26 cellular contexts compared by ENCODE assay signal in genomic region chr11:82814379-82814778, GRCh38.
"Had no signal": no experiment of that assay in that cellular context is flagged by ENCODE, and none has a peak within 500 bp of the region (broad histone marks: within the 10 kb centered on the region; RNA-seq: fewer than 3 reads in every experiment).

No MANE protein-coding gene starts in this region.

- H3K36me3 ChIP-seq: adrenal gland, lower lobe of right lung, neutrophil, ovary, prostate gland, upper lobe of left lung had no signal

- FAIRE-seq: bronchial epithelial cell, kidney had no signal

- H3K4me1 ChIP-seq: adrenal gland, lower lobe of right lung, prostate gland, upper lobe of left lung had no signal

- H3K9me3 ChIP-seq: adrenal gland, lower lobe of right lung, neutrophil, ovary, prostate gland, upper lobe of left lung had no signal

- H3K27ac ChIP-seq: adrenal gland, lower lobe of right lung, neutrophil, ovary, prostate gland, upper lobe of left lung had no signal

- H3K27me3 ChIP-seq: adrenal gland, ovary, upper lobe of left lung had no signal

- H3K4me3 ChIP-seq: adrenal gland, lower lobe of right lung, ovary, prostate gland, upper lobe of left lung had no signal

- DNase-seq: activated B cell treated with CpG ODN at 0.5 μM for 24 hours; activated CD4-positive, alpha-beta T cell treated with anti-CD3 and anti-CD28 coated beads for 36 hours; activated CD4-positive, alpha-beta T cell treated with anti-CD3 and anti-CD28 coated beads, Interleukin-2, amount 50 U/mL, for 4 hours; activated CD8-positive, alpha-beta memory T cell treated with anti-CD3 and anti-CD28 coated beads for 24 hours; activated CD8-positive, alpha-beta memory T cell treated with anti-CD3 and anti-CD28 coated beads, Interleukin-2, amount 50 U/mL, for 48 hours; activated naive CD4-positive, alpha-beta T cell; activated T-cell treated with anti-CD3 and anti-CD28 coated beads, Interleukin-2, amount 50 U/mL, for 4 hours; adrenal gland; cerebellar nuclear complex; cortex of kidney; effector CD4-positive, alpha-beta T cell; erythroblast; foreskin fibroblast; kidney; lower lobe of right lung; mesendoderm; naive B cell; ovary; right cardiac atrium; stimulated activated CD4-positive, alpha-beta T cell treated with anti-CD3 and anti-CD28 coated beads, Interleukin-4, amount 100 ng/mL, for 4 hours; stimulated activated naive CD8-positive, alpha-beta T cell treated with anti-CD3 and anti-CD28 coated beads, Interleukin-15, Interleukin-2, amounts not matched to agents 100 U/mL and 50 U/mL, for 24 hours; T-helper 9 cell; upper lobe of left lung had no signal
